ENCODE assay signal across 8 cellular contexts in genomic region chr17:71147906-71148305, GRCh38.
"Had no signal": no experiment of that assay in that cellular context is flagged by ENCODE, and none has a peak within 500 bp of the region (broad histone marks: within the 10 kb centered on the region; RNA-seq: fewer than 3 reads in every experiment).

No MANE protein-coding gene starts in this region.

- H3K4me3 Mint-ChIP-seq: H9 had no signal

- H3K4me3 ChIP-seq: GM23248, K562 had no signal

- DNase-seq: GM23248, GOT3, H9, HCEC 1CT, IMR-90 had no signal

- H3K4me1 Mint-ChIP-seq: H9 had no signal

- H3K27ac Mint-ChIP-seq: H9 had no signal

- ATAC-seq: K562 had no signal

- H3K9me3 Mint-ChIP-seq: H9 had no signal

- H2AFZ ChIP-seq: GM23248 had no signal

- H3K9ac ChIP-seq: GM23248 had no signal

- H3K27ac ChIP-seq: GM23248 had no signal

- FAIRE-seq: H54, HTR-8/SVneo, K562 had no signal
